ENCODE assay signal across 20 cellular contexts in genomic region chr3:2110597-2111117, GRCh38. TPM values are rescaled to one million over a fixed set of nuclear protein-coding genes. Genes with fewer than 3 reads are reported as not detected.
DNase-seq lines count a peak whose midpoint lies in the region; ATAC-seq and TF ChIP-seq lines count a peak whose summit lies in the region.
"Had no signal": no experiment of that assay in that cellular context is flagged by ENCODE, and none has a peak within 500 bp of the region (broad histone marks: within the 10 kb centered on the region; RNA-seq: fewer than 3 reads in every experiment).

No MANE protein-coding gene starts in this region.

- H3K4me3 Mint-ChIP-seq in neural progenitor cell: no peak overlapping the region
- H3K4me3 Mint-ChIP-seq: CD14-positive monocyte; CD4-positive, alpha-beta T cell; CD8-positive, alpha-beta memory T cell; HFFc6 had no signal

- peak overlapping the region; percentile 44 for H3K4me3 ChIP-seq in endocrine pancreas (ENCODE audit: control insufficient read depth, insufficient read depth, low read length)
- H3K4me3 ChIP-seq in neural progenitor cell: no peak overlapping the region
- H3K4me3 ChIP-seq in colonic mucosa: no peak overlapping the region
- H3K4me3 ChIP-seq: BLaER1 treated with 17β-estradiol and CSF1 and Interleukin-3, amounts not matched to agents 10 nM and 100 nM; HAP-1 had no signal

- H3K79me2 ChIP-seq in neural progenitor cell (ENCODE audit: low read depth): no peaks in the 10 kb centered on the region

- H4K20me1 ChIP-seq in neural progenitor cell (ENCODE audit: low read depth): no peaks in the 10 kb centered on the region
- H4K20me1 ChIP-seq: BLaER1 treated with 17β-estradiol and CSF1 and Interleukin-3, amounts not matched to agents 10 nM and 100 nM had no signal

- H3F3A ChIP-seq in neural progenitor cell (ENCODE audit: low read depth): no peaks in the 10 kb centered on the region

- no peaks in the 10 kb centered on the region for H3K27me3 ChIP-seq in endocrine pancreas (ENCODE audit: control insufficient read depth, insufficient read depth, low read length)
- no peaks in the 10 kb centered on the region for H3K27me3 ChIP-seq in neural progenitor cell
- H3K27me3 ChIP-seq in colonic mucosa: no peaks in the 10 kb centered on the region
- H3K27me3 ChIP-seq: BE2C; BLaER1 treated with 17β-estradiol and CSF1 and Interleukin-3, amounts not matched to agents 10 nM and 100 nM had no signal

- H3K4me2 ChIP-seq in neural progenitor cell: no peak overlapping the region
- H3K4me2 ChIP-seq: BLaER1 treated with 17β-estradiol and CSF1 and Interleukin-3, amounts not matched to agents 10 nM and 100 nM had no signal

- no peak overlapping the region for H3K27ac Mint-ChIP-seq in neural progenitor cell
- H3K27ac Mint-ChIP-seq: CD14-positive monocyte; CD4-positive, alpha-beta T cell; CD8-positive, alpha-beta memory T cell; HFFc6 had no signal

- peak overlapping the region; percentile 1 for H2AFZ ChIP-seq in neural progenitor cell (replicated peaks)

- H3K36me3 Mint-ChIP-seq in neural progenitor cell: peaks cover 10% of the 10 kb centered on the region
- H3K36me3 Mint-ChIP-seq: CD14-positive monocyte; CD8-positive, alpha-beta memory T cell had no signal

- H3K9me3 Mint-ChIP-seq in neural progenitor cell: peaks cover 13% of the 10 kb centered on the region

- intact Hi-C loops in colonic mucosa (cut with DNase I): no loop called here

- H3K27me3 Mint-ChIP-seq in neural progenitor cell (ENCODE audit: insufficient read depth, low read depth): no peaks in the 10 kb centered on the region
- H3K27me3 Mint-ChIP-seq: CD4-positive, alpha-beta T cell; CD8-positive, alpha-beta memory T cell had no signal

- no peak for TF ChIP-seq CTCF in neural progenitor cell (IDR thresholded peaks at IDR 0.05)
- no peak for TF ChIP-seq CTCF in colonic mucosa (IDR thresholded peaks at IDR 0.05)

- H3K9me3 ChIP-seq in endocrine pancreas (ENCODE audit: control insufficient read depth, low read length) (no peaks in the 10 kb centered on the region), neural progenitor cell (ENCODE audit: low read depth) (no peaks in the 10 kb centered on the region), colonic mucosa (no peaks in the 10 kb centered on the region)
- H3K9me3 ChIP-seq: BE2C, HAP-1 had no signal

- H3K4me1 Mint-ChIP-seq in neural progenitor cell: no peaks in the 10 kb centered on the region
- H3K4me1 Mint-ChIP-seq: CD14-positive monocyte; CD8-positive, alpha-beta memory T cell had no signal

- H3K9ac ChIP-seq in endocrine pancreas (ENCODE audit: control insufficient read depth, insufficient read depth, low read length): no peak overlapping the region
- H3K9ac ChIP-seq in neural progenitor cell: no peak overlapping the region
- no peak overlapping the region for H3K9ac ChIP-seq in colonic mucosa (ENCODE audit: low read depth in 2 of 2, low read length in 2 of 2)
- H3K9ac ChIP-seq: BLaER1 treated with 17β-estradiol and CSF1 and Interleukin-3, amounts not matched to agents 10 nM and 100 nM had no signal

- H3K4me1 ChIP-seq in endocrine pancreas (ENCODE audit: control insufficient read depth, insufficient read depth, low read length) (peaks cover 17% of the 10 kb centered on the region), neural progenitor cell (no peaks in the 10 kb centered on the region), colonic mucosa (no peaks in the 10 kb centered on the region)
- H3K4me1 ChIP-seq: BE2C; BLaER1 treated with 17β-estradiol and CSF1 and Interleukin-3, amounts not matched to agents 10 nM and 100 nM; HAP-1 had no signal

- DNase-seq in DMS53 (lab: John Stamatoyannopoulos, UW) (peak; percentile 17), DMS53 treated with DMSO at 0.1 percent for 48 hours (lab: John Stamatoyannopoulos, UW; ENCODE audit: unreplicated experiment) (no peak), neural progenitor cell (ENCODE audit: low spot score) (no peak), colonic mucosa (no peak)
- no peak for DNase-seq in central memory CD4-positive, alpha-beta T cell
- DNase-seq: AML-193; BE2C; CD4-positive, alpha-beta T cell; CD8-positive, alpha-beta memory T cell; DMS 273 treated with DMSO at 0.1 percent for 48 hours; DND-41; GOT3; HFFc6 had no signal

- ATAC-seq in GM21390 (IDR thresholded peaks at IDR 0.05; ENCODE audit: unreplicated experiment) (no peak), HG03159 (IDR thresholded peaks at IDR 0.05; ENCODE audit: unreplicated experiment) (no peak)

- H3K36me3 ChIP-seq in endocrine pancreas (ENCODE audit: control insufficient read depth, insufficient read depth, low read length): peaks cover 3% of the 10 kb centered on the region
- H3K36me3 ChIP-seq in neural progenitor cell: no peaks in the 10 kb centered on the region
- no peaks in the 10 kb centered on the region for H3K36me3 ChIP-seq in colonic mucosa
- H3K36me3 ChIP-seq: BE2C; BLaER1 treated with 17β-estradiol and CSF1 and Interleukin-3, amounts not matched to agents 10 nM and 100 nM; HAP-1 had no signal

- no peak overlapping the region for H3K27ac ChIP-seq in neural progenitor cell
- H3K27ac ChIP-seq in colonic mucosa: no peak overlapping the region
- H3K27ac ChIP-seq: 22Rv1; BLaER1 treated with 17β-estradiol and CSF1 and Interleukin-3, amounts not matched to agents 10 nM and 100 nM had no signal

RNA-seq across cellular contexts. Expression of gene CNTN4, which starts 12.0 kb away (rescaled TPM):
- 5.1 and 5.2 TPM in 2 replicates for total RNA-seq in neural progenitor cell (ENCODE audit: low replicate concordance)
- 10 to 100 TPM in 1 of 2 donors, 1 to 10 TPM in 1; 8.2 to 19.1 TPM for total RNA-seq in colonic mucosa
- total RNA-seq: CD4-positive, alpha-beta T cell; CD8-positive, alpha-beta memory T cell; HFFc6 had no signal
